16 cellular contexts compared by ENCODE assay signal in the genomic region with DNA sequence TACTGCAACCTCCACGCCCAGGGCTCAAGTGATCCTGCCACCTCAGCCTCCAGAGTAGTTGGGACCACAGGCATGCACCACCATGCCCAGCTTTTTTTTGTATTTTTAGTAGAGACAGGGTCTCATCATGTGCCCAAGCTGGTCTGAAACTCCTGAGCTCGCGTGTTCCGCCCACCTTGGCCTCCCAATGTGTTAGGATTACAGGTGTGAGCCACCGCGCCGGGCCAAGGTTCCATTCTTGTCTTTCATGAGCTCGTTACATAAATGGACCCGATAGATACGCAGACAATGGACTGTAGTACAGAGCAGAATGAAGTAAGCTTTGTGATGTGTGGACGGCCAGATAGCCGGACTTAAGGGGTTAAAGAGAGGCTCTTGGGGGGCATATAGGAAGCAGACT.
"Had no signal": no experiment of that assay in that cellular context is flagged by ENCODE, and none has a peak within 500 bp of the region (broad histone marks: within the 10 kb centered on the region; RNA-seq: fewer than 3 reads in every experiment).

No MANE protein-coding gene starts in this region.

- H3K9me3 Mint-ChIP-seq: naive B cell had no signal

- H3K36me3 ChIP-seq: ovary, uterus had no signal

- FAIRE-seq: colon, small intestine had no signal

- ATAC-seq: left colon, left ventricle myocardium superior, right cardiac atrium had no signal

- H3K27me3 Mint-ChIP-seq: naive B cell had no signal

- H3K4me3 Mint-ChIP-seq: naive B cell had no signal

- H3K27ac ChIP-seq: ovary, uterus had no signal

- H3K4me1 ChIP-seq: uterus had no signal

- H3K4me3 ChIP-seq: hepatocyte, lung, ovary, uterus had no signal

- H3K9me3 ChIP-seq: ovary, uterus had no signal

- DNase-seq: dermis blood vessel endothelial cell; foreskin melanocyte; left colon; left ventricle myocardium superior; mesendoderm; naive B cell; ovary; right cardiac atrium; small intestine; stimulated activated CD4-positive, alpha-beta T cell treated with anti-CD3 and anti-CD28 coated beads, Interleukin-12 subunit alpha, Interleukin-12 subunit beta, amount 100 ng/mL, for 4 hours; stimulated activated naive CD4-positive, alpha-beta T cell treated with Interleukin-2 at 50 U/mL for 16 hours; trophoblast cell; uterus had no signal
